In genomic region chr7:32892521-32893224, GRCh38 we compare ENCODE assay signal across 8 cellular contexts. TPM values are rescaled to one million over a fixed set of nuclear protein-coding genes. Genes with fewer than 3 reads are reported as not detected.
DNase-seq lines count a peak whose midpoint lies in the region; ATAC-seq and TF ChIP-seq lines count a peak whose summit lies in the region.

No MANE protein-coding gene starts in this region.

- TF ChIP-seq CTCF in epithelial cell of proximal tubule (conservative IDR thresholded peaks at IDR 0.05; ENCODE audit: low read depth, low read length), result no peak

- ATAC-seq in HG03159 (IDR thresholded peaks at IDR 0.05; ENCODE audit: unreplicated experiment), result peak; percentile 19

- H3K4me3 ChIP-seq in GM08714 (ENCODE audit: low read length) (peak overlapping the region; percentile 76), epithelial cell of proximal tubule (ENCODE audit: low read depth, low read length) (peak overlapping the region; percentile 64)

- peak; percentile 80 for DNase-seq in NOMO-1 treated with DMSO at 0.1 percent for 48 hours (lab: John Stamatoyannopoulos, UW; ENCODE audit: unreplicated experiment)
- peak; percentile 21 for DNase-seq in activated T-cell treated with anti-CD3 and anti-CD28 coated beads for 4 hours
- no peak for DNase-seq in epithelial cell of proximal tubule (ENCODE audit: low read depth)
- peak; percentile 18 for DNase-seq in mucosa of gallbladder (ENCODE audit: low spot score)
- peak; percentile 6 for DNase-seq in stimulated activated CD8-positive, alpha-beta memory T cell treated with anti-CD3 and anti-CD28 coated beads, Interleukin-7, amount 100 ng/mL, for 24 hours (ENCODE audit: low read depth)
- DNase-seq in NCI-H1048 (lab: John Stamatoyannopoulos, UW), result no peak

RNA-seq across cellular contexts. Expression of gene KBTBD2, which starts 1.1 kb away (rescaled TPM):
- total RNA-seq in epithelial cell of proximal tubule (21.0 and 24.5 TPM in 2 replicates), mucosa of gallbladder (24.7 TPM)

Comparison
In these comparisons a context has a peak if more than half of its experiments do, and no peak if none do; other contexts are left out.
1. DNase-seq: peak in NOMO-1 treated with DMSO at 0.1 percent for 48 hours (single experiment), activated T-cell treated with anti-CD3 and anti-CD28 coated beads for 4 hours (single experiment), mucosa of gallbladder (single experiment) and stimulated activated CD8-positive, alpha-beta memory T cell treated with anti-CD3 and anti-CD28 coated beads, Interleukin-7, amount 100 ng/mL, for 24 hours (single experiment); none in epithelial cell of proximal tubule (single experiment) and NCI-H1048 (single experiment).